11 cellular contexts compared by ENCODE assay signal in genomic region chr9:70389642-70390266, GRCh38. TPM values are rescaled to one million over a fixed set of nuclear protein-coding genes. Genes with fewer than 3 reads are reported as not detected.
DNase-seq lines count a peak whose midpoint lies in the region; ATAC-seq and TF ChIP-seq lines count a peak whose summit lies in the region.
"Had no signal": no experiment of that assay in that cellular context is flagged by ENCODE, and none has a peak within 500 bp of the region (broad histone marks: within the 10 kb centered on the region; RNA-seq: fewer than 3 reads in every experiment).

No MANE protein-coding gene starts in this region.

- H3K9me3 ChIP-seq in HAP-1, result no peaks in the 10 kb centered on the region

- CTCF ChIA-PET in activated CD8-positive, alpha-beta T cell treated with anti-CD3 and anti-CD28 coated beads, Interleukin-2, amount 10 ng/mL, durations not matched to agents 7 days and 5 days (lab: Charles Lee), result interaction anchor here (1.3 to 4.5 kb wide), 4 partner anchors 13 to 213 kb away, joined by 4 to 42 read pairs (median 16); no protein-coding TSS in a partner anchor

- H3K36me3 ChIP-seq in HAP-1 (replicated peaks), result peaks cover 5% of the 10 kb centered on the region; the same call in 1 of the 2 replicates

- peaks cover 40% of the 10 kb centered on the region for H3K4me1 Mint-ChIP-seq in activated CD8-positive, alpha-beta T cell treated with anti-CD3 and anti-CD28 coated beads, Interleukin-2, amount 10 ng/mL, durations not matched to agents 7 days and 5 days (ENCODE audit: low read depth)

- no peak for TF ChIP-seq CTCF in fibroblast of the aortic adventitia (IDR thresholded peaks at IDR 0.05; ENCODE audit: insufficient read depth, low read length)
- no peak for TF ChIP-seq CTCF in omental fat pad (IDR thresholded peaks at IDR 0.05)

- DNase-seq in ELF-1 (ENCODE audit: low read depth, low spot score), result peak; percentile 30
- DNase-seq in activated CD8-positive, alpha-beta T cell treated with anti-CD3 and anti-CD28 coated beads, Interleukin-2, amount 10 ng/mL, durations not matched to agents 7 days and 5 days, result no peak
- peak; percentile 62 for DNase-seq in fibroblast of the aortic adventitia (ENCODE audit: low read depth)
- no peak for DNase-seq in omental fat pad (ENCODE audit: low spot score)
- no peak for DNase-seq in NCI-H524 (lab: John Stamatoyannopoulos, UW)
- no peak for DNase-seq in HAP-1 (ENCODE audit: low spot score in 2 of 2)
- no peak for DNase-seq in LoVo (ENCODE audit: low spot score)
- DNase-seq: activated naive CD4-positive, alpha-beta T cell treated with Interleukin-2 at 50 U/mL for 16 hours; NCI-H69; T-helper 9 cell had no signal

- in situ Hi-C loops in HAP-1 (cut with MboI; ENCODE audit: low sequenced_read_pairs), result no loop called here

- no peaks in the 10 kb centered on the region for H3K27me3 ChIP-seq in HAP-1 (ENCODE audit: low read depth)

- H3K36me3 Mint-ChIP-seq in activated CD8-positive, alpha-beta T cell treated with anti-CD3 and anti-CD28 coated beads, Interleukin-2, amount 10 ng/mL, durations not matched to agents 7 days and 5 days (ENCODE audit: low read depth), result peaks cover 14% of the 10 kb centered on the region

- no peak overlapping the region for H3K4me3 Mint-ChIP-seq in activated CD8-positive, alpha-beta T cell treated with anti-CD3 and anti-CD28 coated beads, Interleukin-2, amount 10 ng/mL, durations not matched to agents 7 days and 5 days

- no peak overlapping the region for H3K27ac Mint-ChIP-seq in activated CD8-positive, alpha-beta T cell treated with anti-CD3 and anti-CD28 coated beads, Interleukin-2, amount 10 ng/mL, durations not matched to agents 7 days and 5 days

- peak; percentile 24 for ATAC-seq in activated CD8-positive, alpha-beta T cell treated with anti-CD3 and anti-CD28 coated beads, Interleukin-2, amount 10 ng/mL, durations not matched to agents 7 days and 5 days
- peak; percentile 49 for ATAC-seq in omental fat pad (ENCODE audit: low FRiP score)
- ATAC-seq in HG03175 (IDR thresholded peaks at IDR 0.05; ENCODE audit: unreplicated experiment), result no peak

- no peaks in the 10 kb centered on the region for H3K27me3 Mint-ChIP-seq in activated CD8-positive, alpha-beta T cell treated with anti-CD3 and anti-CD28 coated beads, Interleukin-2, amount 10 ng/mL, durations not matched to agents 7 days and 5 days (ENCODE audit: low read depth)

- no peaks in the 10 kb centered on the region for H3K9me3 Mint-ChIP-seq in activated CD8-positive, alpha-beta T cell treated with anti-CD3 and anti-CD28 coated beads, Interleukin-2, amount 10 ng/mL, durations not matched to agents 7 days and 5 days (ENCODE audit: insufficient read depth)

- no peak overlapping the region for H3K4me3 ChIP-seq in fibroblast of the aortic adventitia (ENCODE audit: low read depth, low read length)
- H3K4me3 ChIP-seq in HAP-1, result no peak overlapping the region

- H3K4me1 ChIP-seq in HAP-1, result peaks cover 11% of the 10 kb centered on the region

- POLR2A ChIA-PET in activated CD8-positive, alpha-beta T cell treated with anti-CD3 and anti-CD28 coated beads, Interleukin-2, amount 10 ng/mL, durations not matched to agents 7 days and 5 days (lab: Charles Lee), result interaction anchor here (1.0 to 1.5 kb wide), 2 partner anchors 29 to 31 kb away, joined by 3 read pairs; no protein-coding TSS in a partner anchor

RNA-seq across cellular contexts. Expression of gene KLF9, which starts 24.7 kb away (rescaled TPM):
- total RNA-seq in activated CD8-positive, alpha-beta T cell treated with anti-CD3 and anti-CD28 coated beads, Interleukin-2, amount 10 ng/mL, durations not matched to agents 7 days and 5 days, result 1 to 10 TPM; 8.8 to 9.6 TPM
- total RNA-seq in fibroblast of the aortic adventitia (ENCODE audit: low replicate concordance) (30.4 and 30.8 TPM in 2 replicates), omental fat pad (100 to 1,000 TPM in 3 of 4 donors, 10 to 100 TPM in 1; 63.4 to 237 (median 164) TPM)

Comparison
In these comparisons a context has a peak if more than half of its experiments do, and no peak if none do; other contexts are left out.
1. DNase-seq: peak in ELF-1 (single experiment) and fibroblast of the aortic adventitia (single experiment); none in activated CD8-positive, alpha-beta T cell treated with anti-CD3 and anti-CD28 coated beads, Interleukin-2, amount 10 ng/mL, durations not matched to agents 7 days and 5 days (single experiment), omental fat pad (single experiment), NCI-H524 (0 of 2), HAP-1 (0 of 2) and LoVo (single experiment).